Comparison of ENCODE assay signal across 8 cellular contexts in genomic region chr10:72315611-72316385, GRCh38. TPM values are rescaled to one million over a fixed set of nuclear protein-coding genes. Genes with fewer than 3 reads are reported as not detected.
DNase-seq lines count a peak whose midpoint lies in the region; ATAC-seq lines count a peak whose summit lies in the region.

No MANE protein-coding gene starts in this region.

- DNase-seq in HT-29 (ENCODE audit: low spot score), result peak; percentile 78
- DNase-seq in activated CD8-positive, alpha-beta T cell treated with anti-CD3 and anti-CD28 coated beads, Interleukin-2, amount 10 ng/mL, durations not matched to agents 7 days and 5 days, result no peak
- DNase-seq in left cardiac atrium, result peak; percentile 68
- DNase-seq in stimulated activated naive CD8-positive, alpha-beta T cell treated with anti-CD3 and anti-CD28 coated beads, Interleukin-15, amount 100 ng/mL, for 72 hours, result no peak
- DNase-seq in ecto neural progenitor cell (ENCODE audit: low spot score), result no peak
- DNase-seq in activated CD4-positive, CD25-positive, alpha-beta regulatory T cell (lab: John Stamatoyannopoulos, UW), result no peak

- no peaks in the 10 kb centered on the region for H3K27me3 Mint-ChIP-seq in activated CD8-positive, alpha-beta T cell treated with anti-CD3 and anti-CD28 coated beads, Interleukin-2, amount 10 ng/mL, durations not matched to agents 7 days and 5 days (ENCODE audit: low read depth)
- no peaks in the 10 kb centered on the region for H3K27me3 Mint-ChIP-seq in stimulated activated naive CD8-positive, alpha-beta T cell treated with anti-CD3 and anti-CD28 coated beads, Interleukin-15, amount 100 ng/mL, for 72 hours

- peaks cover 66% of the 10 kb centered on the region for H3K4me1 Mint-ChIP-seq in activated CD8-positive, alpha-beta T cell treated with anti-CD3 and anti-CD28 coated beads, Interleukin-2, amount 10 ng/mL, durations not matched to agents 7 days and 5 days (ENCODE audit: low read depth)
- H3K4me1 Mint-ChIP-seq in stimulated activated naive CD8-positive, alpha-beta T cell treated with anti-CD3 and anti-CD28 coated beads, Interleukin-15, amount 100 ng/mL, for 72 hours, result peaks cover 66% of the 10 kb centered on the region

- intact Hi-C loops in left cardiac atrium (cut with DNase I), result loop anchor here in 1 of 2 donors (5.0 kb wide), 1 partner anchor 43 kb away; the partner anchor contains the start of gene DDIT4

- H3K36me3 Mint-ChIP-seq in activated CD8-positive, alpha-beta T cell treated with anti-CD3 and anti-CD28 coated beads, Interleukin-2, amount 10 ng/mL, durations not matched to agents 7 days and 5 days (ENCODE audit: low read depth), result peaks cover 8% of the 10 kb centered on the region

- CTCF ChIA-PET in activated CD8-positive, alpha-beta T cell treated with anti-CD3 and anti-CD28 coated beads, Interleukin-2, amount 10 ng/mL, durations not matched to agents 7 days and 5 days (lab: Charles Lee), result interaction anchor here (1.0 to 1.5 kb wide), 3 partner anchors 12 to 92 kb away, joined by 3 to 4 read pairs (median 4); no protein-coding TSS in a partner anchor

- no peak overlapping the region for H3K4me3 Mint-ChIP-seq in activated CD8-positive, alpha-beta T cell treated with anti-CD3 and anti-CD28 coated beads, Interleukin-2, amount 10 ng/mL, durations not matched to agents 7 days and 5 days
- H3K4me3 Mint-ChIP-seq in stimulated activated naive CD8-positive, alpha-beta T cell treated with anti-CD3 and anti-CD28 coated beads, Interleukin-15, amount 100 ng/mL, for 72 hours, result peak overlapping the region; percentile 37 to 68

- H3K9me3 Mint-ChIP-seq in activated CD8-positive, alpha-beta T cell treated with anti-CD3 and anti-CD28 coated beads, Interleukin-2, amount 10 ng/mL, durations not matched to agents 7 days and 5 days (ENCODE audit: insufficient read depth), result no peaks in the 10 kb centered on the region
- no peaks in the 10 kb centered on the region for H3K9me3 Mint-ChIP-seq in stimulated activated naive CD8-positive, alpha-beta T cell treated with anti-CD3 and anti-CD28 coated beads, Interleukin-15, amount 100 ng/mL, for 72 hours

- no peak for ATAC-seq in activated CD8-positive, alpha-beta T cell treated with anti-CD3 and anti-CD28 coated beads, Interleukin-2, amount 10 ng/mL, durations not matched to agents 7 days and 5 days
- ATAC-seq in left cardiac atrium, result peak; percentile 34 to 51
- ATAC-seq in stimulated activated naive CD8-positive, alpha-beta T cell treated with anti-CD3 and anti-CD28 coated beads, Interleukin-15, amount 100 ng/mL, for 72 hours, result no peak
- no peak for ATAC-seq in GM21723 (IDR thresholded peaks at IDR 0.05; ENCODE audit: unreplicated experiment)
- no peak for ATAC-seq in HG02840 (IDR thresholded peaks at IDR 0.05; ENCODE audit: low FRiP score, unreplicated experiment)

- H3K27ac Mint-ChIP-seq in activated CD8-positive, alpha-beta T cell treated with anti-CD3 and anti-CD28 coated beads, Interleukin-2, amount 10 ng/mL, durations not matched to agents 7 days and 5 days, result peak overlapping the region; percentile 69
- peak overlapping the region; percentile 22 to 48 for H3K27ac Mint-ChIP-seq in stimulated activated naive CD8-positive, alpha-beta T cell treated with anti-CD3 and anti-CD28 coated beads, Interleukin-15, amount 100 ng/mL, for 72 hours

- POLR2A ChIA-PET in activated CD8-positive, alpha-beta T cell treated with anti-CD3 and anti-CD28 coated beads, Interleukin-2, amount 10 ng/mL, durations not matched to agents 7 days and 5 days (lab: Charles Lee), result interaction anchor here (0.8 to 6.7 kb wide), 6 partner anchors 7 to 55 kb away, joined by 3 to 32 read pairs (median 4); no protein-coding TSS in a partner anchor

RNA-seq across cellular contexts. Expression of gene DNAJB12, which starts 38.9 kb away (rescaled TPM):
- total RNA-seq in HT-29 (2014; rRNA removed; shearing (Covaris generic)), result 54.4 and 58.1 TPM in 2 replicates
- total RNA-seq in activated CD8-positive, alpha-beta T cell treated with anti-CD3 and anti-CD28 coated beads, Interleukin-2, amount 10 ng/mL, durations not matched to agents 7 days and 5 days, result 10 to 100 TPM; 26.4 to 29.7 TPM
- 10 to 100 TPM; 25.8 to 33.4 TPM for total RNA-seq in left cardiac atrium

RNA-seq across cellular contexts. Expression of gene DDIT4, which starts 42.1 kb away (rescaled TPM):
- total RNA-seq in HT-29 (2014; rRNA removed; shearing (Covaris generic)), result 88.4 and 107 TPM in 2 replicates
- total RNA-seq in activated CD8-positive, alpha-beta T cell treated with anti-CD3 and anti-CD28 coated beads, Interleukin-2, amount 10 ng/mL, durations not matched to agents 7 days and 5 days, result 100 to 1,000 TPM; 382 to 384 TPM
- 100 to 1,000 TPM in 1 of 2 donors, 10 to 100 TPM in 1; 88.8 to 112 TPM for total RNA-seq in left cardiac atrium

Comparison
In these comparisons a context has a peak if more than half of its experiments do, and no peak if none do; other contexts are left out.
1. DNase-seq: peak in HT-29 (single experiment) and left cardiac atrium (single experiment); none in activated CD8-positive, alpha-beta T cell treated with anti-CD3 and anti-CD28 coated beads, Interleukin-2, amount 10 ng/mL, durations not matched to agents 7 days and 5 days (single experiment), stimulated activated naive CD8-positive, alpha-beta T cell treated with anti-CD3 and anti-CD28 coated beads, Interleukin-15, amount 100 ng/mL, for 72 hours (0 of 2), ecto neural progenitor cell (single experiment) and activated CD4-positive, CD25-positive, alpha-beta regulatory T cell (0 of 4).
2. ATAC-seq: peak in left cardiac atrium (2 of 2); none in activated CD8-positive, alpha-beta T cell treated with anti-CD3 and anti-CD28 coated beads, Interleukin-2, amount 10 ng/mL, durations not matched to agents 7 days and 5 days (single experiment), stimulated activated naive CD8-positive, alpha-beta T cell treated with anti-CD3 and anti-CD28 coated beads, Interleukin-15, amount 100 ng/mL, for 72 hours (single experiment), GM21723 (single experiment) and HG02840 (single experiment).